ENCODE assay signal across 8 cellular contexts in the genomic region with DNA sequence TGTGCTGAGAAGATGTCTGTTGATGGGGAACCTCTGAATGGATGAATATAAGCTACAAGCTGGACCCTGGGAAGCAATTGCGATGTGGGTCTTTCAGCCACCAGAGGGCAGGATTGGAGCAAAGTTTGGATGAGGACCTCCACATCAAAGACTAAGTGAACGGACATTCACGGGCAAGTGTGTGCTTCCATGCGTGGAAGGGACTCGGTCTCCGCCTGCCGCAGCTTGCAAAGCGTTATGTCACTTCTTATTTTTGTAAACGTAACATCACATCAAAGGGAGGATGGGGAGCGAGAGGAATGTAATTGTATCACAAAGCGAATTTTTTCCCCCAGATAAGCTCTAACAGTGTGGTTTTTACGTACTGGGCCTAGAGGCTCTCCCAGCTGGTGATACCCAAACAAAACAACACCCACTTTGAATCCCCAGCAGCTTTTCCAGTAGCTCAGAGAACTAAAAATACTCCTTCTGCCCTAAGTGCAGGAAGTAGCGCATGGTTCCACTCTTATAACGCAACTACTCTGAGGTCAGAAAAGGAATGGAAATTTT.
DNase-seq lines count a peak whose midpoint lies in the region; ATAC-seq and TF ChIP-seq lines count a peak whose summit lies in the region.

No MANE protein-coding gene starts in this region.

- no peak overlapping the region for H3K9ac ChIP-seq in GM23248

- no peaks in the 10 kb centered on the region for H4K20me1 ChIP-seq in GM23248 (ENCODE audit: insufficient read depth)

- H3F3A ChIP-seq in GM23248 (ENCODE audit: insufficient read depth), result peaks cover 6% of the 10 kb centered on the region; the same call in 1 of the 2 replicates

- WGBS in GM23248 (ENCODE audit: low coverage in 1 of 2, low lambda C conversion rate in 2 of 2, missing lambda C conversion rate in 2 of 2), 2 experiments, result 1 to 3% methylated on average over 14 of the region's 14 CpGs

- H3K4me2 ChIP-seq in GM23248 (ENCODE audit: unreplicated experiment), result peak overlapping the region; percentile 92

- H3K4me1 ChIP-seq in GM23248 (ENCODE audit: insufficient read depth) (peaks cover 20% of the 10 kb centered on the region), RWPE2 (ENCODE audit: insufficient read depth, poor library complexity, severe bottlenecking) (peaks cover 19% of the 10 kb centered on the region)

- H3K4me3 ChIP-seq in GM23248 (peak overlapping the region; percentile 57), RWPE2 (ENCODE audit: severe bottlenecking) (no peak overlapping the region)

- no peaks in the 10 kb centered on the region for H3K36me3 ChIP-seq in GM23248 (ENCODE audit: low read depth)
- H3K36me3 ChIP-seq in KOPT-K1 (ENCODE audit: insufficient read depth, low read length), result no peaks in the 10 kb centered on the region
- peaks cover 12% of the 10 kb centered on the region; the same call in 1 of the 2 replicates for H3K36me3 ChIP-seq in RWPE2 (ENCODE audit: low read depth)

- H3K27ac ChIP-seq in GM23248 (no peak overlapping the region), KOPT-K1 (ENCODE audit: low read depth, low read length, poor library complexity, severe bottlenecking) (peak overlapping the region; percentile 25), RWPE2 (ENCODE audit: poor library complexity, severe bottlenecking) (no peak overlapping the region), substantia nigra (ENCODE audit: low read depth, low read length, poor library complexity, severe bottlenecking) (no peak overlapping the region)

- no peak; the same call in 2 of the 3 replicates for ATAC-seq in RWPE2 (ENCODE audit: low read depth)

- H3K9me3 ChIP-seq in GM23248 (ENCODE audit: low read depth) (no peaks in the 10 kb centered on the region), KOPT-K1 (ENCODE audit: insufficient read depth, low read length, poor library complexity, severe bottlenecking) (no peaks in the 10 kb centered on the region), RWPE2 (ENCODE audit: severe bottlenecking) (no peaks in the 10 kb centered on the region)

- no peaks in the 10 kb centered on the region for H3K9me2 ChIP-seq in GM23248 (ENCODE audit: insufficient read depth)

- H3K79me2 ChIP-seq in GM23248 (ENCODE audit: insufficient read depth), result no peaks in the 10 kb centered on the region

- TF ChIP-seq CTCF in RWPE2 (IDR thresholded peaks at IDR 0.05; ENCODE audit: poor library complexity, severe bottlenecking), result peak; percentile 82

- H3K27me3 ChIP-seq in GM23248 (replicated peaks; ENCODE audit: insufficient read depth) (peaks cover 4% of the 10 kb centered on the region; the same call in 1 of the 2 replicates), RWPE2 (ENCODE audit: insufficient read depth, poor library complexity, severe bottlenecking) (no peaks in the 10 kb centered on the region)

- DNase-seq in EH (ENCODE audit: low read depth) (peak; percentile 91), GM23248 (peak; percentile 86), RWPE2 (ENCODE audit: low spot score) (no peak), germinal center (ENCODE audit: low spot score) (peak; percentile 65), non-pigmented ciliary epithelial cell (ENCODE audit: low read depth) (peak; percentile 89), substantia nigra (lab: John Stamatoyannopoulos, UW) (peak in 46 of 49 donors; percentile 13 to 86 (median 67))
- peak; percentile 71 for DNase-seq in activated naive CD4-positive, alpha-beta T cell treated with Interleukin-2 at 50 U/mL for 16 hours

- H2AFZ ChIP-seq in GM23248, result peak overlapping the region; percentile 78

- in situ Hi-C loops in GM23248 (cut with MboI), result no loop called here
